In the genomic region with DNA sequence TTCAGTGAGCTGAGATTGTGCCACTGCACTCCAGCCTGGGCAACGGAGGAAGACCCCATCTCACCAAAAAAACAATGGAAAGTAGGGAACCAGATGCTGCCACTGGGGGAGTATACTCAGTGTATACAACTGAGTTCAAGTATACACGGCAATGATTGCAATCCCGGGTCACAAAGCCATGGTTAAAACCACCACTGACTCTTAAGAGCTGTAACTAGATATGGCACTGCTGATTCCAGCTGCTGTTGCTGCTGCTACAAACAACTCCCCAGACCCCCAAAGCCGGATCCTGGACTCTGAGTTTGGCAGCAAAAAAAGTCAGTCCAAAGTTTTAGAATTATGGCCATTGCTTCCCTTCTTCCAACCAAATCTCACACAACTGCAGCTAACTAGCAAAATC, we compare ENCODE assay signal across 2 cellular contexts.
TF ChIP-seq lines count a peak whose summit lies in the region.

No MANE protein-coding gene starts in this region.

TF ChIP-seq in SK-N-SH, 30 proteins besides CTCF, POLR2A, EP300 and RAD21 (continued from another document):
- TF ChIP-seq, protein P1, sequence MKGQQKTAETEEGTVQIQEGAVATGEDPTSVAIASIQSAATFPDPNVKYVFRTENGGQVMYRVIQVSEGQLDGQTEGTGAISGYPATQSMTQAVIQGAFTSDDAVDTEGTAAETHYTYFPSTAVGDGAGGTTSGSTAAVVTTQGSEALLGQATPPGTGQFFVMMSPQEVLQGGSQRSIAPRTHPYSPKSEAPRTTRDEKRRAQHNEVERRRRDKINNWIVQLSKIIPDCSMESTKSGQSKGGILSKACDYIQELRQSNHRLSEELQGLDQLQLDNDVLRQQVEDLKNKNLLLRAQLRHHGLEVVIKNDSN (IDR thresholded peaks at IDR 0.05; ENCODE audit: borderline replicate concordance, low read depth), result no peak
- no peak for TF ChIP-seq CHD2 (IDR thresholded peaks at IDR 0.05; ENCODE audit: low read length, partially characterized antibody)
- no peak for TF ChIP-seq TAF1 (IDR thresholded peaks at IDR 0.05; ENCODE audit: borderline replicate concordance, low read depth, low read length)
- TF ChIP-seq NRF1 (IDR thresholded peaks at IDR 0.05; ENCODE audit: low read depth, low read length), result no peak
- no peak for TF ChIP-seq ELF1 (IDR thresholded peaks at IDR 0.05)
- no peak for TF ChIP-seq FOXM1 (IDR thresholded peaks at IDR 0.05; ENCODE audit: low read depth)
- TF ChIP-seq GATA2 (CRISPR knock-in tag; IDR thresholded peaks at IDR 0.05), result no peak
- TF ChIP-seq, protein P2, sequence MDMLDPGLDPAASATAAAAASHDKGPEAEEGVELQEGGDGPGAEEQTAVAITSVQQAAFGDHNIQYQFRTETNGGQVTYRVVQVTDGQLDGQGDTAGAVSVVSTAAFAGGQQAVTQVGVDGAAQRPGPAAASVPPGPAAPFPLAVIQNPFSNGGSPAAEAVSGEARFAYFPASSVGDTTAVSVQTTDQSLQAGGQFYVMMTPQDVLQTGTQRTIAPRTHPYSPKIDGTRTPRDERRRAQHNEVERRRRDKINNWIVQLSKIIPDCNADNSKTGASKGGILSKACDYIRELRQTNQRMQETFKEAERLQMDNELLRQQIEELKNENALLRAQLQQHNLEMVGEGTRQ (IDR thresholded peaks at IDR 0.05; ENCODE audit: borderline replicate concordance, low read depth, low read length), result no peak
- TF ChIP-seq RFX5 (IDR thresholded peaks at IDR 0.05; ENCODE audit: low read length), result no peak
- TF ChIP-seq, protein P3, sequence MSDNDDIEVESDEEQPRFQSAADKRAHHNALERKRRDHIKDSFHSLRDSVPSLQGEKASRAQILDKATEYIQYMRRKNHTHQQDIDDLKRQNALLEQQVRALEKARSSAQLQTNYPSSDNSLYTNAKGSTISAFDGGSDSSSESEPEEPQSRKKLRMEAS (IDR thresholded peaks at IDR 0.05; ENCODE audit: low read depth), result no peak
- no peak for TF ChIP-seq NFIC (IDR thresholded peaks at IDR 0.05; ENCODE audit: borderline replicate concordance)

TF ChIP-seq in SK-N-SH treated with all-trans-retinoic acid at 6 μM for 48 hours, 23 proteins besides CTCF, POLR2A, EP300 and RAD21 (continued from another document):
- TF ChIP-seq, protein P4, sequence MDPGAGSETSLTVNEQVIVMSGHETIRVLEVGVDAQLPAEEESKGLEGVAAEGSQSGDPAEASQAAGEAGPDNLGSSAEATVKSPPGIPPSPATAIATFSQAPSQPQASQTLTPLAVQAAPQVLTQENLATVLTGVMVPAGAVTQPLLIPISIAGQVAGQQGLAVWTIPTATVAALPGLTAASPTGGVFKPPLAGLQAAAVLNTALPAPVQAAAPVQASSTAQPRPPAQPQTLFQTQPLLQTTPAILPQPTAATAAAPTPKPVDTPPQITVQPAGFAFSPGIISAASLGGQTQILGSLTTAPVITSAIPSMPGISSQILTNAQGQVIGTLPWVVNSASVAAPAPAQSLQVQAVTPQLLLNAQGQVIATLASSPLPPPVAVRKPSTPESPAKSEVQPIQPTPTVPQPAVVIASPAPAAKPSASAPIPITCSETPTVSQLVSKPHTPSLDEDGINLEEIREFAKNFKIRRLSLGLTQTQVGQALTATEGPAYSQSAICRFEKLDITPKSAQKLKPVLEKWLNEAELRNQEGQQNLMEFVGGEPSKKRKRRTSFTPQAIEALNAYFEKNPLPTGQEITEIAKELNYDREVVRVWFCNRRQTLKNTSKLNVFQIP (CRISPR knock-in tag; IDR thresholded peaks at IDR 0.05; ENCODE audit: borderline replicate concordance, low read depth), result no peak
- TF ChIP-seq BACH2 (CRISPR knock-in tag; IDR thresholded peaks at IDR 0.05; ENCODE audit: borderline replicate concordance), result no peak
- TF ChIP-seq ISL1 (CRISPR knock-in tag; IDR thresholded peaks at IDR 0.05), result no peak
- no peak for TF ChIP-seq RARB (CRISPR knock-in tag; IDR thresholded peaks at IDR 0.05)
- TF ChIP-seq TCF4 (CRISPR knock-in tag; IDR thresholded peaks at IDR 0.05; ENCODE audit: borderline replicate concordance), result no peak
- TF ChIP-seq, protein P5, sequence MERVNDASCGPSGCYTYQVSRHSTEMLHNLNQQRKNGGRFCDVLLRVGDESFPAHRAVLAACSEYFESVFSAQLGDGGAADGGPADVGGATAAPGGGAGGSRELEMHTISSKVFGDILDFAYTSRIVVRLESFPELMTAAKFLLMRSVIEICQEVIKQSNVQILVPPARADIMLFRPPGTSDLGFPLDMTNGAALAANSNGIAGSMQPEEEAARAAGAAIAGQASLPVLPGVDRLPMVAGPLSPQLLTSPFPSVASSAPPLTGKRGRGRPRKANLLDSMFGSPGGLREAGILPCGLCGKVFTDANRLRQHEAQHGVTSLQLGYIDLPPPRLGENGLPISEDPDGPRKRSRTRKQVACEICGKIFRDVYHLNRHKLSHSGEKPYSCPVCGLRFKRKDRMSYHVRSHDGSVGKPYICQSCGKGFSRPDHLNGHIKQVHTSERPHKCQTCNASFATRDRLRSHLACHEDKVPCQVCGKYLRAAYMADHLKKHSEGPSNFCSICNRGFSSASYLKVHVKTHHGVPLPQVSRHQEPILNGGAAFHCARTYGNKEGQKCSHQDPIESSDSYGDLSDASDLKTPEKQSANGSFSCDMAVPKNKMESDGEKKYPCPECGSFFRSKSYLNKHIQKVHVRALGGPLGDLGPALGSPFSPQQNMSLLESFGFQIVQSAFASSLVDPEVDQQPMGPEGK (CRISPR knock-in tag; IDR thresholded peaks at IDR 0.05; ENCODE audit: borderline replicate concordance), result no peak
- no peak for TF ChIP-seq PPARA (CRISPR knock-in tag; IDR thresholded peaks at IDR 0.05; ENCODE audit: borderline replicate concordance)
- TF ChIP-seq ZNF8 (CRISPR knock-in tag; IDR thresholded peaks at IDR 0.05), result no peak
- TF ChIP-seq, protein P6, sequence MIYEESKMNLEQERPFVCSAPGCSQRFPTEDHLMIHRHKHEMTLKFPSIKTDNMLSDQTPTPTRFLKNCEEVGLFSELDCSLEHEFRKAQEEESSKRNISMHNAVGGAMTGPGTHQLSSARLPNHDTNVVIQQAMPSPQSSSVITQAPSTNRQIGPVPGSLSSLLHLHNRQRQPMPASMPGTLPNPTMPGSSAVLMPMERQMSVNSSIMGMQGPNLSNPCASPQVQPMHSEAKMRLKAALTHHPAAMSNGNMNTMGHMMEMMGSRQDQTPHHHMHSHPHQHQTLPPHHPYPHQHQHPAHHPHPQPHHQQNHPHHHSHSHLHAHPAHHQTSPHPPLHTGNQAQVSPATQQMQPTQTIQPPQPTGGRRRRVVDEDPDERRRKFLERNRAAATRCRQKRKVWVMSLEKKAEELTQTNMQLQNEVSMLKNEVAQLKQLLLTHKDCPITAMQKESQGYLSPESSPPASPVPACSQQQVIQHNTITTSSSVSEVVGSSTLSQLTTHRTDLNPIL (CRISPR knock-in tag; IDR thresholded peaks at IDR 0.05; ENCODE audit: low read depth), result no peak
- no peak for TF ChIP-seq ZNF565 (CRISPR knock-in tag; conservative IDR thresholded peaks at IDR 0.05; ENCODE audit: low read depth)
- TF ChIP-seq CSDC2 (CRISPR knock-in tag; IDR thresholded peaks at IDR 0.05), result no peak
